1 cellular context compared by ENCODE assay signal in genomic region chr5:37090781-37091180, GRCh38.
TF ChIP-seq lines count a peak whose summit lies in the region.

No MANE protein-coding gene starts in this region.

TF ChIP-seq in IMR-90, 13 proteins besides CTCF, POLR2A, EP300 and RAD21 (continued from another document):
- TF ChIP-seq ELK1 (IDR thresholded peaks at IDR 0.05; ENCODE audit: borderline replicate concordance, low read depth, low read length) (no peak), RCOR1 (IDR thresholded peaks at IDR 0.05; ENCODE audit: insufficient replicate concordance, low read length) (no peak), FOS (IDR thresholded peaks at IDR 0.05; ENCODE audit: low read depth, low read length) (no peak), CEBPB (IDR thresholded peaks at IDR 0.05; ENCODE audit: low read depth, low read length) (no peak), CHD1 (IDR thresholded peaks at IDR 0.05; ENCODE audit: low read depth, low read length) (no peak), RFX5 (IDR thresholded peaks at IDR 0.05; ENCODE audit: low read depth, low read length) (no peak), MXI1 (IDR thresholded peaks at IDR 0.05; ENCODE audit: borderline replicate concordance, low read depth, low read length) (no peak), MAZ (IDR thresholded peaks at IDR 0.05; ENCODE audit: borderline replicate concordance, low read depth, low read length) (no peak)
